Comparison of ENCODE assay signal across 28 cellular contexts in the genomic region with DNA sequence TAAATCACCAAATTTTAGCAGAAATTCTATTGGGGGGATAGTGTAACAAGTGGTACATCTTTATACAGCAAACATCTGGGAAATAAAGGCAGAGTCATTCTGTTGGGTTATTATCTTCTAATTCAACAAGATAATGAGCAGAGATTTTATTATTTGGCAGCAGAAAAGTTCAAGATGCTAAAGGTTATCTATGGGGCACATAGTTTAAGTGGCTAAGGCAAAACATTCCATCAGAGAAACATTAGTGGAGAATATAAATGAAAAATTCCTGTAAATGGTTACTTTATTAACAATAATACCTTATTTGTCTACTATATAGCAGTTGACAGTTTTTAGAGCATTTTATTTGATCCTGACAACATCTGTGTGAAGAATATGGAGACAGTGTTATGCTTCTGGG.
"Had no signal": no experiment of that assay in that cellular context is flagged by ENCODE, and none has a peak within 500 bp of the region (broad histone marks: within the 10 kb centered on the region; RNA-seq: fewer than 3 reads in every experiment).

No MANE protein-coding gene starts in this region.

- H3K4me1 ChIP-seq: stomach, suprapubic skin, testis, thyroid gland, tibial artery, tibial nerve, transverse colon, upper lobe of left lung, upper lobe of right lung, uterus, vagina had no signal

- ATAC-seq: stimulated activated effector memory CD8-positive, alpha-beta T cell treated with anti-CD3 and anti-CD28 coated beads, Interleukin-12 subunit alpha, Interleukin-12 subunit beta, amount 100 ng/mL, for 72 hours; stimulated activated memory B cell treated with anti-CD40 and anti-IgM and Interleukin-4, amounts not matched to agents 10 μg/mL and 1 μg/mL and 100 μg/mL, for 72 hours; stimulated activated naive B cell treated with anti-CD40 and anti-IgM and Interleukin-4, amounts not matched to agents 10 μg/mL and 1 μg/mL and 100 μg/mL, for 72 hours; stimulated activated naive CD8-positive, alpha-beta T cell treated with anti-CD3 and anti-CD28 coated beads, Interleukin-15, amount 100 ng/mL, for 72 hours; stimulated activated naive CD8-positive, alpha-beta T cell treated with anti-CD3 and anti-CD28 coated beads, Interleukin-15, Interleukin-2, amounts not matched to agents 100 U/mL and 50 U/mL, for 24 hours; upper lobe of right lung had no signal

- H3K36me3 Mint-ChIP-seq: stimulated activated effector memory CD8-positive, alpha-beta T cell treated with anti-CD3 and anti-CD28 coated beads, Interleukin-12 subunit alpha, Interleukin-12 subunit beta, amount 100 ng/mL, for 72 hours; stimulated activated memory B cell treated with anti-CD40 and anti-IgM and Interleukin-4, amounts not matched to agents 10 μg/mL and 1 μg/mL and 100 μg/mL, for 72 hours; stimulated activated naive B cell treated with anti-CD40 and anti-IgM and Interleukin-4, amounts not matched to agents 10 μg/mL and 1 μg/mL and 100 μg/mL, for 72 hours; type B pancreatic cell had no signal

- H3K9me3 Mint-ChIP-seq: stimulated activated memory B cell treated with anti-CD40 and anti-IgM and Interleukin-4, amounts not matched to agents 10 μg/mL and 1 μg/mL and 100 μg/mL, for 72 hours; stimulated activated naive B cell treated with anti-CD40 and anti-IgM and Interleukin-4, amounts not matched to agents 10 μg/mL and 1 μg/mL and 100 μg/mL, for 72 hours; stimulated activated naive CD8-positive, alpha-beta T cell treated with anti-CD3 and anti-CD28 coated beads, Interleukin-15, amount 100 ng/mL, for 72 hours; stimulated activated naive CD8-positive, alpha-beta T cell treated with anti-CD3 and anti-CD28 coated beads, Interleukin-15, Interleukin-2, amounts not matched to agents 100 ng/mL and 50 ng/mL, for 24 hours; type B pancreatic cell had no signal

- H3K9me3 ChIP-seq: stomach, suprapubic skin, testis, thoracic aorta, thyroid gland, tibial artery, tibial nerve, transverse colon, upper lobe of left lung, upper lobe of right lung, uterus, vagina had no signal

- H3K4me3 Mint-ChIP-seq: stimulated activated effector memory CD8-positive, alpha-beta T cell treated with anti-CD3 and anti-CD28 coated beads, Interleukin-12 subunit alpha, Interleukin-12 subunit beta, amount 100 ng/mL, for 72 hours; stimulated activated memory B cell treated with anti-CD40 and anti-IgM and Interleukin-4, amounts not matched to agents 10 μg/mL and 1 μg/mL and 100 μg/mL, for 72 hours; stimulated activated naive B cell treated with anti-CD40 and anti-IgM and Interleukin-4, amounts not matched to agents 10 μg/mL and 1 μg/mL and 100 μg/mL, for 72 hours; stimulated activated naive CD8-positive, alpha-beta T cell treated with anti-CD3 and anti-CD28 coated beads, Interleukin-15, amount 100 ng/mL, for 72 hours; stimulated activated naive CD8-positive, alpha-beta T cell treated with anti-CD3 and anti-CD28 coated beads, Interleukin-15, Interleukin-2, amounts not matched to agents 100 ng/mL and 50 ng/mL, for 24 hours; type B pancreatic cell had no signal

- H3K36me3 ChIP-seq: stomach, suprapubic skin, thoracic aorta, thyroid gland, tibial artery, tibial nerve, transverse colon, upper lobe of left lung, upper lobe of right lung, uterus, vagina had no signal

- H3K27me3 Mint-ChIP-seq: stimulated activated memory B cell treated with anti-CD40 and anti-IgM and Interleukin-4, amounts not matched to agents 10 μg/mL and 1 μg/mL and 100 μg/mL, for 72 hours; stimulated activated naive B cell treated with anti-CD40 and anti-IgM and Interleukin-4, amounts not matched to agents 10 μg/mL and 1 μg/mL and 100 μg/mL, for 72 hours; stimulated activated naive CD8-positive, alpha-beta T cell treated with anti-CD3 and anti-CD28 coated beads, Interleukin-15, amount 100 ng/mL, for 72 hours; stimulated activated naive CD8-positive, alpha-beta T cell treated with anti-CD3 and anti-CD28 coated beads, Interleukin-15, Interleukin-2, amounts not matched to agents 100 ng/mL and 50 ng/mL, for 24 hours; type B pancreatic cell had no signal

- DNase-seq: stimulated activated CD4-positive, alpha-beta T cell treated with anti-CD3 and anti-CD28 coated beads, Interleukin-2, amount 100 ng/mL, for 48 hours; stimulated activated CD4-positive, alpha-beta T cell treated with anti-CD3 and anti-CD28 coated beads, Interleukin-4, amount 100 ng/mL, for 1 hour; stimulated activated CD4-positive, alpha-beta T cell treated with anti-CD3 and anti-CD28 coated beads, Interleukin-4, amount 100 ng/mL, for 24 hours; stimulated activated CD4-positive, alpha-beta T cell treated with anti-CD3 and anti-CD28 coated beads, Interleukin-4, amount 100 ng/mL, for 4 hours; stimulated activated CD8-positive, alpha-beta memory T cell treated with anti-CD3 and anti-CD28 coated beads, Interleukin-4, amount 100 ng/mL, for 48 hours; stimulated activated naive B cell treated with anti-CD40 and anti-IgM and Interleukin-4, amounts not matched to agents 10 μg/mL and 1 μg/mL and 100 μg/mL, for 72 hours; stimulated activated naive CD4-positive, alpha-beta T cell; stimulated activated naive CD4-positive, alpha-beta T cell treated with Interleukin-2 at 50 U/mL for 16 hours; stimulated activated naive CD8-positive, alpha-beta T cell treated with anti-CD3 and anti-CD28 coated beads, Interleukin-15, amount 100 ng/mL, for 72 hours; stimulated activated naive CD8-positive, alpha-beta T cell treated with anti-CD3 and anti-CD28 coated beads, Interleukin-15, Interleukin-2, amounts not matched to agents 100 U/mL and 50 U/mL, for 24 hours; stomach; substantia nigra; testis; thyroid gland; tibial artery; transverse colon; trophoblast cell; upper lobe of left lung; upper lobe of right lung; uterus had no signal

- H3K27me3 ChIP-seq: stomach, suprapubic skin, testis, thyroid gland, tibial artery, tibial nerve, transverse colon, upper lobe of left lung, upper lobe of right lung, uterus, vagina had no signal

- H3K27ac Mint-ChIP-seq: stimulated activated effector memory CD8-positive, alpha-beta T cell treated with anti-CD3 and anti-CD28 coated beads, Interleukin-12 subunit alpha, Interleukin-12 subunit beta, amount 100 ng/mL, for 72 hours; stimulated activated memory B cell treated with anti-CD40 and anti-IgM and Interleukin-4, amounts not matched to agents 10 μg/mL and 1 μg/mL and 100 μg/mL, for 72 hours; stimulated activated naive B cell treated with anti-CD40 and anti-IgM and Interleukin-4, amounts not matched to agents 10 μg/mL and 1 μg/mL and 100 μg/mL, for 72 hours; stimulated activated naive CD8-positive, alpha-beta T cell treated with anti-CD3 and anti-CD28 coated beads, Interleukin-15, amount 100 ng/mL, for 72 hours; stimulated activated naive CD8-positive, alpha-beta T cell treated with anti-CD3 and anti-CD28 coated beads, Interleukin-15, Interleukin-2, amounts not matched to agents 100 ng/mL and 50 ng/mL, for 24 hours; type B pancreatic cell had no signal

- H3K27ac ChIP-seq: stomach, suprapubic skin, testis, thoracic aorta, thyroid gland, tibial artery, tibial nerve, transverse colon, upper lobe of left lung, upper lobe of right lung, uterus, vagina had no signal

- H3K4me3 ChIP-seq: stomach, suprapubic skin, testis, thoracic aorta, thyroid gland, tibial artery, tibial nerve, transverse colon, upper lobe of left lung, upper lobe of right lung, uterus, vagina had no signal

- H3K4me1 Mint-ChIP-seq: stimulated activated effector memory CD8-positive, alpha-beta T cell treated with anti-CD3 and anti-CD28 coated beads, Interleukin-12 subunit alpha, Interleukin-12 subunit beta, amount 100 ng/mL, for 72 hours; stimulated activated memory B cell treated with anti-CD40 and anti-IgM and Interleukin-4, amounts not matched to agents 10 μg/mL and 1 μg/mL and 100 μg/mL, for 72 hours; stimulated activated naive B cell treated with anti-CD40 and anti-IgM and Interleukin-4, amounts not matched to agents 10 μg/mL and 1 μg/mL and 100 μg/mL, for 72 hours; stimulated activated naive CD8-positive, alpha-beta T cell treated with anti-CD3 and anti-CD28 coated beads, Interleukin-15, amount 100 ng/mL, for 72 hours had no signal
